In genomic region chr2:95056044-95056443, GRCh38 we compare ENCODE assay signal across 23 cellular contexts. TPM values are rescaled to one million over a fixed set of nuclear protein-coding genes. Genes with fewer than 3 reads are reported as not detected.
DNase-seq lines count a peak whose midpoint lies in the region; ATAC-seq and TF ChIP-seq lines count a peak whose summit lies in the region.
"Had no signal": no experiment of that assay in that cellular context is flagged by ENCODE, and none has a peak within 500 bp of the region (broad histone marks: within the 10 kb centered on the region; RNA-seq: fewer than 3 reads in every experiment).

No MANE protein-coding gene starts in this region.

- peaks cover 34% of the 10 kb centered on the region for H3K4me1 Mint-ChIP-seq in activated CD4-positive, alpha-beta memory T cell treated with anti-CD3 and anti-CD28 coated beads, Interleukin-2, amount 10 ng/mL, durations not matched to agents 7 days and 5 days
- peaks cover 39% of the 10 kb centered on the region for H3K4me1 Mint-ChIP-seq in activated CD4-positive, alpha-beta memory T cell treated with anti-CD3 and anti-CD28 coated beads for 36 hours (ENCODE audit: low read depth)
- H3K4me1 Mint-ChIP-seq in activated naive CD8-positive, alpha-beta T cell treated with anti-CD3 and anti-CD28 coated beads for 36 hours = peaks cover 53% of the 10 kb centered on the region
- peaks cover 25% of the 10 kb centered on the region for H3K4me1 Mint-ChIP-seq in nephron
- H3K4me1 Mint-ChIP-seq: central memory CD8-positive, alpha-beta T cell had no signal

- no peak for DNase-seq in activated CD4-positive, alpha-beta memory T cell treated with anti-CD3 and anti-CD28 coated beads, Interleukin-2, amount 10 ng/mL, durations not matched to agents 7 days and 5 days
- no peak for DNase-seq in activated CD4-positive, alpha-beta memory T cell treated with anti-CD3 and anti-CD28 coated beads for 36 hours
- DNase-seq in DND-41 (no peak), gastrocnemius medialis (no peak), COLO668 (lab: John Stamatoyannopoulos, UW; ENCODE audit: unreplicated experiment) (no peak), occipital lobe (lab: John Stamatoyannopoulos, UW) (no peak)
- DNase-seq in activated naive CD8-positive, alpha-beta T cell treated with anti-CD3 and anti-CD28 coated beads for 36 hours = no peak
- DNase-seq: DMS 273 treated with DMSO at 0.1 percent for 48 hours, foreskin melanocyte, GF-D8, NCI-H1417 treated with DMSO at 0.1 percent for 48 hours, NCI-H774, OCI-M1, SHP77 treated with DMSO at 0.1 percent for 48 hours had no signal

- POLR2A ChIA-PET in activated CD4-positive, alpha-beta memory T cell treated with anti-CD3 and anti-CD28 coated beads, Interleukin-2, amount 10 ng/mL, durations not matched to agents 7 days and 5 days (lab: Charles Lee) = interaction anchor here (1.1 to 17.9 kb wide), 6 partner anchors 12 to 33 kb away, joined by 4 to 286 read pairs (median 10); partner anchors contain the start of gene MAL
- POLR2A ChIA-PET in activated CD4-positive, alpha-beta memory T cell treated with anti-CD3 and anti-CD28 coated beads for 36 hours (lab: Charles Lee) = interaction anchor here (1.4 kb wide), 1 partner anchor 17 kb away, joined by 3 read pairs; no protein-coding TSS in a partner anchor

- TF ChIP-seq POLR2A in gastrocnemius medialis (IDR thresholded peaks at IDR 0.05) = no peak

- H3K27ac ChIP-seq in DND-41 (ENCODE audit: low read length) = peak overlapping the region; percentile 39; the same call in 1 of the 2 replicates
- no peak overlapping the region for H3K27ac ChIP-seq in gastrocnemius medialis
- H3K27ac ChIP-seq: GM23248, HL-60, parathyroid adenoma, VCaP had no signal

- H3K36me3 ChIP-seq in DND-41 (ENCODE audit: insufficient read depth, low read length) (peaks cover 28% of the 10 kb centered on the region), gastrocnemius medialis (no peaks in the 10 kb centered on the region)
- H3K36me3 ChIP-seq: sigmoid colon had no signal

- no peaks in the 10 kb centered on the region for H4K20me1 ChIP-seq in DND-41 (ENCODE audit: insufficient read depth, low read length)

- H3K79me2 ChIP-seq in DND-41 (ENCODE audit: insufficient read depth, low read length) = no peaks in the 10 kb centered on the region
- H3K79me2 ChIP-seq: parathyroid adenoma had no signal

- intact Hi-C loops in activated CD4-positive, alpha-beta memory T cell treated with anti-CD3 and anti-CD28 coated beads for 36 hours (cut with micrococcal nuclease) = no loop called here
- intact Hi-C loops in gastrocnemius medialis (cut with DNase I; ENCODE audit: low total_unique reads) = no loop called here

- H3K4me1 ChIP-seq in DND-41 (ENCODE audit: insufficient read depth, low read length) = peaks cover 17% of the 10 kb centered on the region
- no peaks in the 10 kb centered on the region for H3K4me1 ChIP-seq in gastrocnemius medialis
- H3K4me1 ChIP-seq: sigmoid colon had no signal

- no peak overlapping the region for H3K9ac ChIP-seq in DND-41 (ENCODE audit: low read depth, low read length)
- H3K9ac ChIP-seq: GM23248, parathyroid adenoma had no signal

- no peak overlapping the region for H3K4me3 Mint-ChIP-seq in activated CD4-positive, alpha-beta memory T cell treated with anti-CD3 and anti-CD28 coated beads, Interleukin-2, amount 10 ng/mL, durations not matched to agents 7 days and 5 days
- no peak overlapping the region for H3K4me3 Mint-ChIP-seq in activated CD4-positive, alpha-beta memory T cell treated with anti-CD3 and anti-CD28 coated beads for 36 hours
- no peak overlapping the region for H3K4me3 Mint-ChIP-seq in activated naive CD8-positive, alpha-beta T cell treated with anti-CD3 and anti-CD28 coated beads for 36 hours
- no peak overlapping the region for H3K4me3 Mint-ChIP-seq in nephron
- H3K4me3 Mint-ChIP-seq: central memory CD8-positive, alpha-beta T cell had no signal

- H3K4me3 ChIP-seq in DND-41 (ENCODE audit: low read depth in 1 of 2, low read length in 2 of 2) = no peak overlapping the region
- H3K4me3 ChIP-seq in gastrocnemius medialis = no peak overlapping the region
- H3K4me3 ChIP-seq: GM23248, sigmoid colon had no signal

- H3K27me3 ChIP-seq in DND-41 (ENCODE audit: insufficient read depth, low read length, poor library complexity) = no peaks in the 10 kb centered on the region
- H3K27me3 ChIP-seq in gastrocnemius medialis = peaks cover 0 to 3% (median 0%) of the 10 kb centered on the region in 3 donors

- in situ Hi-C loops in gastrocnemius medialis (cut with MboI; ENCODE audit: low sequenced_read_pairs in 4 of 4) = no loop called here

- H3K27ac Mint-ChIP-seq in activated CD4-positive, alpha-beta memory T cell treated with anti-CD3 and anti-CD28 coated beads, Interleukin-2, amount 10 ng/mL, durations not matched to agents 7 days and 5 days = peak overlapping the region; percentile 19
- H3K27ac Mint-ChIP-seq in activated CD4-positive, alpha-beta memory T cell treated with anti-CD3 and anti-CD28 coated beads for 36 hours = no peak overlapping the region
- peak overlapping the region; percentile 81 for H3K27ac Mint-ChIP-seq in activated naive CD8-positive, alpha-beta T cell treated with anti-CD3 and anti-CD28 coated beads for 36 hours
- peak overlapping the region; percentile 69 to 99 (median 87) for H3K27ac Mint-ChIP-seq in nephron

- H2AFZ ChIP-seq in DND-41 (ENCODE audit: low read depth, low read length) = no peak overlapping the region
- H2AFZ ChIP-seq: GM23248, parathyroid adenoma had no signal

- no peak for TF ChIP-seq CTCF in DND-41 (IDR thresholded peaks at IDR 0.05; ENCODE audit: borderline replicate concordance, extremely low read depth, low read length, poor library complexity, severe bottlenecking)
- TF ChIP-seq CTCF in nephron (IDR thresholded peaks at IDR 0.05; ENCODE audit: unreplicated experiment in 3 of 3) = no peak
- no peak for TF ChIP-seq CTCF in gastrocnemius medialis (IDR thresholded peaks at IDR 0.05 in 4 of 5, conservative IDR thresholded peaks at IDR 0.05 in 1 of 5)

- CTCF ChIA-PET in activated CD4-positive, alpha-beta memory T cell treated with anti-CD3 and anti-CD28 coated beads, Interleukin-2, amount 10 ng/mL, durations not matched to agents 7 days and 5 days (lab: Charles Lee) = interaction anchor here (0.7 to 4.6 kb wide), 3 partner anchors 20 to 32 kb away, joined by 3 to 25 read pairs (median 16); no protein-coding TSS in a partner anchor
- CTCF ChIA-PET in activated CD4-positive, alpha-beta memory T cell treated with anti-CD3 and anti-CD28 coated beads for 36 hours (lab: Charles Lee) = interaction anchor here (7.3 to 15.1 kb wide), 2 partner anchors 20 to 32 kb away, joined by 89 to 156 read pairs; partner anchors contain the start of gene MAL

- peaks cover 37% of the 10 kb centered on the region for H3K36me3 Mint-ChIP-seq in activated CD4-positive, alpha-beta memory T cell treated with anti-CD3 and anti-CD28 coated beads, Interleukin-2, amount 10 ng/mL, durations not matched to agents 7 days and 5 days (ENCODE audit: low read depth)
- H3K36me3 Mint-ChIP-seq in activated CD4-positive, alpha-beta memory T cell treated with anti-CD3 and anti-CD28 coated beads for 36 hours = peaks cover 15% of the 10 kb centered on the region
- peaks cover 22% of the 10 kb centered on the region for H3K36me3 Mint-ChIP-seq in activated naive CD8-positive, alpha-beta T cell treated with anti-CD3 and anti-CD28 coated beads for 36 hours
- H3K36me3 Mint-ChIP-seq in nephron (ENCODE audit: low read depth) = no peaks in the 10 kb centered on the region

- H3K27me3 Mint-ChIP-seq in activated CD4-positive, alpha-beta memory T cell treated with anti-CD3 and anti-CD28 coated beads, Interleukin-2, amount 10 ng/mL, durations not matched to agents 7 days and 5 days = no peaks in the 10 kb centered on the region
- H3K27me3 Mint-ChIP-seq in activated CD4-positive, alpha-beta memory T cell treated with anti-CD3 and anti-CD28 coated beads for 36 hours = no peaks in the 10 kb centered on the region
- H3K27me3 Mint-ChIP-seq in activated naive CD8-positive, alpha-beta T cell treated with anti-CD3 and anti-CD28 coated beads for 36 hours = no peaks in the 10 kb centered on the region
- peaks cover 20% of the 10 kb centered on the region for H3K27me3 Mint-ChIP-seq in nephron (ENCODE audit: low read depth)

- no peak overlapping the region for H3K4me2 ChIP-seq in DND-41 (ENCODE audit: insufficient read depth, low read length)

- H3K9me3 Mint-ChIP-seq in activated CD4-positive, alpha-beta memory T cell treated with anti-CD3 and anti-CD28 coated beads, Interleukin-2, amount 10 ng/mL, durations not matched to agents 7 days and 5 days = no peaks in the 10 kb centered on the region
- no peaks in the 10 kb centered on the region for H3K9me3 Mint-ChIP-seq in activated CD4-positive, alpha-beta memory T cell treated with anti-CD3 and anti-CD28 coated beads for 36 hours
- H3K9me3 Mint-ChIP-seq in activated naive CD8-positive, alpha-beta T cell treated with anti-CD3 and anti-CD28 coated beads for 36 hours = no peaks in the 10 kb centered on the region
- H3K9me3 Mint-ChIP-seq in nephron = no peaks in the 10 kb centered on the region
- H3K9me3 Mint-ChIP-seq: central memory CD8-positive, alpha-beta T cell had no signal

- ATAC-seq in DND-41 (ENCODE audit: insufficient read depth, low read depth) (peak; percentile 30; the same call in 2 of the 3 replicates), gastrocnemius medialis (no peak)

- H3K9me3 ChIP-seq in DND-41 (ENCODE audit: insufficient read depth, low read length, severe bottlenecking) (no peaks in the 10 kb centered on the region), gastrocnemius medialis (no peaks in the 10 kb centered on the region)
- H3K9me3 ChIP-seq: sigmoid colon had no signal

RNA-seq across cellular contexts. Expression of gene MAL, which starts 30.5 kb away (rescaled TPM):
- total RNA-seq in activated CD4-positive, alpha-beta memory T cell treated with anti-CD3 and anti-CD28 coated beads, Interleukin-2, amount 10 ng/mL, durations not matched to agents 7 days and 5 days = 100 to 1,000 TPM; 202 to 210 TPM
- total RNA-seq in activated CD4-positive, alpha-beta memory T cell treated with anti-CD3 and anti-CD28 coated beads for 36 hours = 10 to 100 TPM; 63.5 to 63.6 TPM
- total RNA-seq in activated naive CD8-positive, alpha-beta T cell treated with anti-CD3 and anti-CD28 coated beads for 36 hours = 10 to 100 TPM; 50.8 to 52.9 TPM
- total RNA-seq in gastrocnemius medialis (1 to 10 TPM in 1 of 4 donors, under 1 TPM in 2, not detected in 1; 0.64 to 2.4 (median 0.87) TPM), occipital lobe (not detected)
- total RNA-seq: A673, GM23248, MCF 10A had no signal

Comparison
In these comparisons a context has a peak if more than half of its experiments do, and no peak if none do; other contexts are left out.
1. RNA of gene MAL, which starts 30.5 kb away (total RNA-seq): 202 to 210 TPM in activated CD4-positive, alpha-beta memory T cell treated with anti-CD3 and anti-CD28 coated beads, Interleukin-2, amount 10 ng/mL, durations not matched to agents 7 days and 5 days, 63.5 to 63.6 TPM in activated CD4-positive, alpha-beta memory T cell treated with anti-CD3 and anti-CD28 coated beads for 36 hours and 50.8 to 52.9 TPM in activated naive CD8-positive, alpha-beta T cell treated with anti-CD3 and anti-CD28 coated beads for 36 hours; 0.64 to 2.4 TPM in gastrocnemius medialis and not detected in occipital lobe (single experiment); every median in the first group is over 10 times any median in the second.